In genomic region chr11:93651052-93651451, GRCh38 we compare ENCODE assay signal across 25 cellular contexts.
"Had no signal": no experiment of that assay in that cellular context is flagged by ENCODE, and none has a peak within 500 bp of the region (broad histone marks: within the 10 kb centered on the region; RNA-seq: fewer than 3 reads in every experiment).

No MANE protein-coding gene starts in this region.

- ATAC-seq: natural killer cell; psoas muscle; right cardiac atrium; right lobe of liver; stimulated activated effector memory CD8-positive, alpha-beta T cell treated with anti-CD3 and anti-CD28 coated beads, Interleukin-12 subunit alpha, Interleukin-12 subunit beta, amount 100 ng/mL, for 72 hours; stimulated activated naive B cell treated with anti-CD40 and anti-IgM and Interleukin-4, amounts not matched to agents 10 μg/mL and 1 μg/mL and 100 μg/mL, for 72 hours had no signal

- H3K4me1 ChIP-seq: neural progenitor cell, parathyroid adenoma, psoas muscle, right lobe of liver, sigmoid colon, thyroid gland, tibial nerve, vagina had no signal

- H3K9me3 ChIP-seq: ovary, psoas muscle, right lobe of liver, sigmoid colon, stomach, thoracic aorta, thyroid gland, tibial nerve, upper lobe of left lung, vagina had no signal

- H2AFZ ChIP-seq: neural progenitor cell, parathyroid adenoma had no signal

- FAIRE-seq: small intestine, urothelium cell line had no signal

- H3K27me3 ChIP-seq: ovary, right lobe of liver, sigmoid colon, stomach, thyroid gland, upper lobe of left lung, vagina had no signal

- DNase-seq: natural killer cell; occipital lobe; ovary; posterior cingulate gyrus; psoas muscle; right cardiac atrium; right lobe of liver; sigmoid colon; small intestine; stimulated activated CD4-positive, alpha-beta T cell treated with anti-CD3 and anti-CD28 coated beads, Interleukin-15, amount 100 ng/mL, for 24 hours; stimulated activated CD4-positive, alpha-beta T cell treated with anti-CD3 and anti-CD28 coated beads, Interleukin-2, amount 100 ng/mL, for 24 hours; stimulated activated CD4-positive, alpha-beta T cell treated with anti-CD3 and anti-CD28 coated beads, Interleukin-2, amount 100 ng/mL, for 48 hours; stimulated activated CD4-positive, alpha-beta T cell treated with anti-CD3 and anti-CD28 coated beads, Interleukin-4, amount 100 ng/mL, for 24 hours; stimulated activated naive B cell treated with anti-CD40 and anti-IgM and Interleukin-4, amounts not matched to agents 10 μg/mL and 1 μg/mL and 100 μg/mL, for 72 hours; stimulated activated naive CD4-positive, alpha-beta T cell treated with Interleukin-2 at 50 U/mL for 16 hours; stomach; thyroid gland; upper lobe of left lung had no signal

- H3K27ac ChIP-seq: neural progenitor cell, ovary, parathyroid adenoma, psoas muscle, right lobe of liver, sigmoid colon, stomach, thoracic aorta, thyroid gland, tibial nerve, upper lobe of left lung, vagina had no signal

- H3K36me3 ChIP-seq: neural progenitor cell, ovary, right lobe of liver, sigmoid colon, stomach, thoracic aorta, thyroid gland, tibial nerve, upper lobe of left lung, vagina had no signal

- H3K4me2 ChIP-seq: neural progenitor cell had no signal

- H3K9ac ChIP-seq: neural progenitor cell, parathyroid adenoma had no signal

- H3K4me3 ChIP-seq: neural progenitor cell, ovary, psoas muscle, right lobe of liver, sigmoid colon, stomach, thoracic aorta, thyroid gland, tibial nerve, upper lobe of left lung, vagina had no signal

- H3K79me2 ChIP-seq: parathyroid adenoma had no signal
